1 cellular context compared by ENCODE assay signal in genomic region chr2:171531836-171532450, GRCh38.
TF ChIP-seq lines count a peak whose summit lies in the region.

No MANE protein-coding gene starts in this region.

TF ChIP-seq in GM23338, 12 proteins besides CTCF, POLR2A, EP300 and RAD21 (continued from another document):
- TF ChIP-seq, protein P1, sequence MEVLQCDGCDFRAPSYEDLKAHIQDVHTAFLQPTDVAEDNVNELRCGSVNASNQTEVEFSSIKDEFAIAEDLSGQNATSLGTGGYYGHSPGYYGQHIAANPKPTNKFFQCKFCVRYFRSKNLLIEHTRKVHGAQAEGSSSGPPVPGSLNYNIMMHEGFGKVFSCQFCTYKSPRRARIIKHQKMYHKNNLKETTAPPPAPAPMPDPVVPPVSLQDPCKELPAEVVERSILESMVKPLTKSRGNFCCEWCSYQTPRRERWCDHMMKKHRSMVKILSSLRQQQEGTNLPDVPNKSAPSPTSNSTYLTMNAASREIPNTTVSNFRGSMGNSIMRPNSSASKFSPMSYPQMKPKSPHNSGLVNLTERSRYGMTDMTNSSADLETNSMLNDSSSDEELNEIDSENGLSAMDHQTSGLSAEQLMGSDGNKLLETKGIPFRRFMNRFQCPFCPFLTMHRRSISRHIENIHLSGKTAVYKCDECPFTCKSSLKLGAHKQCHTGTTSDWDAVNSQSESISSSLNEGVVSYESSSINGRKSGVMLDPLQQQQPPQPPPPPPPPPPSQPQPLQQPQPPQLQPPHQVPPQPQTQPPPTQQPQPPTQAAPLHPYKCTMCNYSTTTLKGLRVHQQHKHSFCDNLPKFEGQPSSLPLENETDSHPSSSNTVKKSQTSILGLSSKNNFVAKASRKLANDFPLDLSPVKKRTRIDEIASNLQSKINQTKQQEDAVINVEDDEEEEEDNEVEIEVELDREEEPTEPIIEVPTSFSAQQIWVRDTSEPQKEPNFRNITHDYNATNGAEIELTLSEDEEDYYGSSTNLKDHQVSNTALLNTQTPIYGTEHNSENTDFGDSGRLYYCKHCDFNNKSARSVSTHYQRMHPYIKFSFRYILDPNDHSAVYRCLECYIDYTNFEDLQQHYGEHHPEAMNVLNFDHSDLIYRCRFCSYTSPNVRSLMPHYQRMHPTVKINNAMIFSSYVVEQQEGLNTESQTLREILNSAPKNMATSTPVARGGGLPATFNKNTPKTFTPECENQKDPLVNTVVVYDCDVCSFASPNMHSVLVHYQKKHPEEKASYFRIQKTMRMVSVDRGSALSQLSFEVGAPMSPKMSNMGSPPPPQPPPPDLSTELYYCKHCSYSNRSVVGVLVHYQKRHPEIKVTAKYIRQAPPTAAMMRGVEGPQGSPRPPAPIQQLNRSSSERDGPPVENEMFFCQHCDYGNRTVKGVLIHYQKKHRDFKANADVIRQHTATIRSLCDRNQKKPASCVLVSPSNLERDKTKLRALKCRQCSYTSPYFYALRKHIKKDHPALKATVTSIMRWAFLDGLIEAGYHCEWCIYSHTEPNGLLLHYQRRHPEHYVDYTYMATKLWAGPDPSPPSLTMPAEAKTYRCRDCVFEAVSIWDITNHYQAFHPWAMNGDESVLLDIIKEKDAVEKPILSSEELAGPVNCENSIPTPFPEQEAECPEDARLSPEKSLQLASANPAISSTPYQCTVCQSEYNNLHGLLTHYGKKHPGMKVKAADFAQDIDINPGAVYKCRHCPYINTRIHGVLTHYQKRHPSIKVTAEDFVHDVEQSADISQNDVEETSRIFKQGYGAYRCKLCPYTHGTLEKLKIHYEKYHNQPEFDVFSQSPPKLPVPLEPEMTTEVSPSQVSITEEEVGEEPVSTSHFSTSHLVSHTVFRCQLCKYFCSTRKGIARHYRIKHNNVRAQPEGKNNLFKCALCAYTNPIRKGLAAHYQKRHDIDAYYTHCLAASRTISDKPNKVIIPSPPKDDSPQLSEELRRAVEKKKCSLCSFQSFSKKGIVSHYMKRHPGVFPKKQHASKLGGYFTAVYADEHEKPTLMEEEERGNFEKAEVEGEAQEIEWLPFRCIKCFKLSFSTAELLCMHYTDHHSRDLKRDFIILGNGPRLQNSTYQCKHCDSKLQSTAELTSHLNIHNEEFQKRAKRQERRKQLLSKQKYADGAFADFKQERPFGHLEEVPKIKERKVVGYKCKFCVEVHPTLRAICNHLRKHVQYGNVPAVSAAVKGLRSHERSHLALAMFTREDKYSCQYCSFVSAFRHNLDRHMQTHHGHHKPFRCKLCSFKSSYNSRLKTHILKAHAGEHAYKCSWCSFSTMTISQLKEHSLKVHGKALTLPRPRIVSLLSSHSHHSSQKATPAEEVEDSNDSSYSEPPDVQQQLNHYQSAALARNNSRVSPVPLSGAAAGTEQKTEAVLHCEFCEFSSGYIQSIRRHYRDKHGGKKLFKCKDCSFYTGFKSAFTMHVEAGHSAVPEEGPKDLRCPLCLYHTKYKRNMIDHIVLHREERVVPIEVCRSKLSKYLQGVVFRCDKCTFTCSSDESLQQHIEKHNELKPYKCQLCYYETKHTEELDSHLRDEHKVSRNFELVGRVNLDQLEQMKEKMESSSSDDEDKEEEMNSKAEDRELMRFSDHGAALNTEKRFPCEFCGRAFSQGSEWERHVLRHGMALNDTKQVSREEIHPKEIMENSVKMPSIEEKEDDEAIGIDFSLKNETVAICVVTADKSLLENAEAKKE (CRISPR knock-in tag; IDR thresholded peaks at IDR 0.05): no peak
- TF ChIP-seq ZNF331 (CRISPR knock-in tag; IDR thresholded peaks at IDR 0.05; ENCODE audit: low read depth): no peak
- no peak for TF ChIP-seq ZNF114 (CRISPR knock-in tag; IDR thresholded peaks at IDR 0.05)
